ENCODE assay signal across 10 cellular contexts in genomic region chr11:15816270-15816871, GRCh38.
DNase-seq lines count a peak whose midpoint lies in the region; ATAC-seq and TF ChIP-seq lines count a peak whose summit lies in the region.
"Had no signal": no experiment of that assay in that cellular context is flagged by ENCODE, and none has a peak within 500 bp of the region (broad histone marks: within the 10 kb centered on the region; RNA-seq: fewer than 3 reads in every experiment).

No MANE protein-coding gene starts in this region.

- no peaks in the 10 kb centered on the region for H3K36me3 ChIP-seq in skeletal muscle satellite cell (ENCODE audit: insufficient read depth, low read length)

- peak overlapping the region; percentile 69 for H3K9ac ChIP-seq in skeletal muscle satellite cell (ENCODE audit: low read depth, low read length)

- intact Hi-C loops in head of caudate nucleus (cut with DNase I): no loop called here

- no peak for ATAC-seq in GM21619 (IDR thresholded peaks at IDR 0.05; ENCODE audit: unreplicated experiment)
- ATAC-seq: HepG2 had no signal

- H3K9me3 ChIP-seq in skeletal muscle satellite cell (replicated peaks; ENCODE audit: low read length): no peaks in the 10 kb centered on the region

- no peak for TF ChIP-seq CTCF in fibroblast of the aortic adventitia (IDR thresholded peaks at IDR 0.05; ENCODE audit: insufficient read depth, low read length)

- H3K4me1 ChIP-seq in skeletal muscle satellite cell (ENCODE audit: control insufficient read depth, insufficient read depth, low read length): peaks cover 33% of the 10 kb centered on the region

- H3K4me3 ChIP-seq in fibroblast of the aortic adventitia (ENCODE audit: low read depth, low read length) (no peak overlapping the region), skeletal muscle satellite cell (ENCODE audit: low read length) (peak overlapping the region; percentile 16)

- H3K4me2 ChIP-seq in skeletal muscle satellite cell (ENCODE audit: low read length): peak overlapping the region; percentile 71

- in situ Hi-C loops in SK-MEL-5 (cut with HindIII; ENCODE audit: low pct_unique_long_range_greater_than_20kb, low sequenced_read_pairs): no loop called here

- peak; percentile 79 for DNase-seq in HT1080 (ENCODE audit: low read depth)
- DNase-seq in SK-MEL-5 (ENCODE audit: low read depth, low spot score): peak; percentile 46
- peak; percentile 94 for DNase-seq in fibroblast of the aortic adventitia (ENCODE audit: low read depth)
- no peak for DNase-seq in NCI-H526 treated with DMSO at 0.1 percent for 48 hours (lab: John Stamatoyannopoulos, UW)
- no peak for DNase-seq in head of caudate nucleus
- DNase-seq in D341Med (ENCODE audit: low spot score): no peak
- DNase-seq: posterior cingulate gyrus had no signal

- H3K27me3 ChIP-seq in skeletal muscle satellite cell (ENCODE audit: control insufficient read depth, insufficient read depth, low read length): no peaks in the 10 kb centered on the region

Comparison
In these comparisons a context has a peak if more than half of its experiments do, and no peak if none do; other contexts are left out.
1. DNase-seq: peak in HT1080 (single experiment), SK-MEL-5 (single experiment) and fibroblast of the aortic adventitia (single experiment); none in NCI-H526 treated with DMSO at 0.1 percent for 48 hours (single experiment), head of caudate nucleus (0 of 42) and D341Med (single experiment).